25 cellular contexts compared by ENCODE assay signal in genomic region chr2:119123359-119123758, GRCh38.
"Had no signal": no experiment of that assay in that cellular context is flagged by ENCODE, and none has a peak within 500 bp of the region (broad histone marks: within the 10 kb centered on the region; RNA-seq: fewer than 3 reads in every experiment).

No MANE protein-coding gene starts in this region.

- DNase-seq: activated CD4-positive, alpha-beta T cell treated with anti-CD3 and anti-CD28 coated beads, Interleukin-2, amount 10 ng/mL, durations not matched to agents 24 days and 14 days; activated CD4-positive, alpha-beta T cell treated with anti-CD3 and anti-CD28 coated beads, Interleukin-2, amount 50 U/mL, for 4 hours; activated CD8-positive, alpha-beta T cell treated with anti-CD3 and anti-CD28 coated beads for 36 hours; activated effector memory CD4-positive, alpha-beta T cell treated with anti-CD3 and anti-CD28 coated beads, Interleukin-2, amount 50 U/mL, for 16 hours; activated naive CD4-positive, alpha-beta T cell; activated naive CD4-positive, alpha-beta T cell treated with anti-CD3 and anti-CD28 coated beads, Interleukin-2, amount 50 U/mL, for 16 hours; activated naive CD8-positive, alpha-beta T cell treated with anti-CD3 and anti-CD28 coated beads for 36 hours; activated T-cell treated with anti-CD3 and anti-CD28 coated beads, Interleukin-2, amount 50 U/mL, for 1 hour; activated T-cell treated with anti-CD3 and anti-CD28 coated beads, Interleukin-2, amount 50 U/mL, for 72 hours; amniotic stem cell; aorta; brain microvascular endothelial cell; Karpas-422; NCI-H1105; NCI-H1417 treated with DMSO at 0.1 percent for 48 hours; NCI-H2029; NCI-H2171 treated with DMSO at 0.1 percent for 48 hours; NCI-H345; NCI-H524 treated with DMSO at 0.1 percent for 48 hours; PC-3; Peyer's patch; RPMI8226; SHP77 treated with DMSO at 0.1 percent for 48 hours; SK-N-SH had no signal

- ATAC-seq: activated CD8-positive, alpha-beta T cell treated with anti-CD3 and anti-CD28 coated beads for 36 hours; activated T-cell treated with anti-CD3 and anti-CD28 coated beads, Interleukin-2, amount 50 U/mL, for 72 hours; activated T-helper 17 cell treated with anti-CD3 and anti-CD28 coated beads, Interleukin-2, amount 50 U/mL, for 72 hours; PC-3 had no signal
